21 cellular contexts compared by ENCODE assay signal in the genomic region with DNA sequence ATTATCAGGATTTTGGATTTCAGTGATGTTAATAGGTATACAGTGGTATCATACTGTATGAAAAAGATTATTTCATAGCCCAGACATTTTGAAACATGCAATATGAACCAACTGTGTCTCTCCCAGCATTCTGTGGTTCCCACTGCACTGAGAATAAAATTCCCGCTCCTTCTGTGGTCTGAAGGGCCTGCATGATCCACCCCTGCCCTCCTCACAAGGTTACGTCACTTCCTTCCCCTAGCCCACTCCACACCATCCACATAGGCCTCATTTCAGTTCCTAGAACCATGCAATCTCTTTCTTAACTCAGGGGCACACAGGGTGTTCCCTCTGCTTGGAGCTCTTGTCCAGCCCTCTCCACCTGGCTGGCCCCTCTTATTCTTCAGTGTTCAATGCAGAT.
DNase-seq lines count a peak whose midpoint lies in the region; TF ChIP-seq lines count a peak whose summit lies in the region.
"Had no signal": no experiment of that assay in that cellular context is flagged by ENCODE, and none has a peak within 500 bp of the region (broad histone marks: within the 10 kb centered on the region; RNA-seq: fewer than 3 reads in every experiment).

No MANE protein-coding gene starts in this region.

- no peak overlapping the region for H3K4me3 ChIP-seq in NT2/D1 (ENCODE audit: insufficient read length, low read depth)
- H3K4me3 ChIP-seq: GM23248, HAP-1, K562, SK-N-MC had no signal

- H3K27me3 ChIP-seq in NT2/D1 (ENCODE audit: insufficient read depth, insufficient read length) = peaks cover 6% of the 10 kb centered on the region

- peak overlapping the region; percentile 13 for H3K9ac ChIP-seq in NT2/D1 (ENCODE audit: insufficient read length, low read depth)
- H3K9ac ChIP-seq: GM23248 had no signal

- H3K9me3 Mint-ChIP-seq in type B pancreatic cell = no peaks in the 10 kb centered on the region
- H3K9me3 Mint-ChIP-seq: CD4-positive, CD25-positive, alpha-beta regulatory T cell had no signal

- H3K9me3 ChIP-seq in NT2/D1 (ENCODE audit: insufficient read depth, low read length) = no peaks in the 10 kb centered on the region
- H3K9me3 ChIP-seq: HAP-1 had no signal

- in situ Hi-C loops in GM13977 (cut with MboI; ENCODE audit: low pct_unique_long_range_greater_than_20kb, low sequenced_read_pairs, unreplicated experiment) = no loop called here

- H3K27me3 Mint-ChIP-seq in type B pancreatic cell = no peaks in the 10 kb centered on the region

- peaks cover 16% of the 10 kb centered on the region for H3K36me3 ChIP-seq in NT2/D1 (ENCODE audit: insufficient read depth, insufficient read length, low read length)
- H3K36me3 ChIP-seq: HAP-1 had no signal

- H3K36me3 Mint-ChIP-seq in type B pancreatic cell = no peaks in the 10 kb centered on the region

- TF ChIP-seq CTCF in type B pancreatic cell (conservative IDR thresholded peaks at IDR 0.05) (no peak), GM13977 (IDR thresholded peaks at IDR 0.05; ENCODE audit: extremely low read depth, insufficient read depth, missing control alignments) (no peak)

- peaks cover 49% of the 10 kb centered on the region for H3K4me1 ChIP-seq in NT2/D1 (ENCODE audit: insufficient read depth, insufficient read length)

- DNase-seq in NOMO-1 (lab: John Stamatoyannopoulos, UW; ENCODE audit: unreplicated experiment in 2 of 2) (peak; percentile 41 to 50), NOMO-1 treated with DMSO at 0.1 percent for 48 hours (lab: John Stamatoyannopoulos, UW; ENCODE audit: unreplicated experiment) (no peak), NT2/D1 (ENCODE audit: low read depth, low spot score) (no peak), islet precursor cell (peak; percentile 16), type B pancreatic cell (ENCODE audit: extremely low spot score, unreplicated experiment) (no peak), GM13977 (ENCODE audit: low spot score) (no peak), OCI-M2 (lab: John Stamatoyannopoulos, UW; ENCODE audit: unreplicated experiment) (no peak), DMS 273 treated with DMSO at 0.1 percent for 48 hours (lab: John Stamatoyannopoulos, UW) (no peak)
- DNase-seq: 8988T; CD4-positive, CD25-positive, alpha-beta regulatory T cell; COR-L47; GDM1; GM23248; NCI-H1048; NCI-H1436; NCI-H1930; NCI-H226; SHP77 had no signal

- no peak overlapping the region for H3K4me3 Mint-ChIP-seq in type B pancreatic cell
- H3K4me3 Mint-ChIP-seq: CD4-positive, CD25-positive, alpha-beta regulatory T cell had no signal

- peak overlapping the region; percentile 7 for H3K27ac Mint-ChIP-seq in type B pancreatic cell
- H3K27ac Mint-ChIP-seq: CD4-positive, CD25-positive, alpha-beta regulatory T cell had no signal

- peaks cover 23% of the 10 kb centered on the region for H3K4me1 Mint-ChIP-seq in type B pancreatic cell (ENCODE audit: unreplicated experiment)

Comparison
In these comparisons a context has a peak if more than half of its experiments do, and no peak if none do; other contexts are left out.
1. DNase-seq: peak in NOMO-1 (2 of 2) and islet precursor cell (single experiment); none in NOMO-1 treated with DMSO at 0.1 percent for 48 hours (single experiment), NT2/D1 (single experiment), type B pancreatic cell (single experiment), GM13977 (single experiment), OCI-M2 (single experiment) and DMS 273 treated with DMSO at 0.1 percent for 48 hours (single experiment).